ENCODE assay signal across 8 cellular contexts in genomic region chr10:21953585-21954057, GRCh38. TPM values are rescaled to one million over a fixed set of nuclear protein-coding genes. Genes with fewer than 3 reads are reported as not detected.
DNase-seq lines count a peak whose midpoint lies in the region; ATAC-seq and TF ChIP-seq lines count a peak whose summit lies in the region.

No MANE protein-coding gene starts in this region.

- in situ Hi-C loops in Caki2 (cut with HindIII; ENCODE audit: low pct_unique_long_range_greater_than_20kb, low sequenced_read_pairs) = no loop called here

- TF ChIP-seq POLR2A in testis (IDR thresholded peaks at IDR 0.05) = no peak

- H3K4me1 ChIP-seq in right atrium auricular region (peaks cover 0 to 13% of the 10 kb centered on the region in 2 donors), testis (no peaks in the 10 kb centered on the region)

- H3K9me3 ChIP-seq in right atrium auricular region (no peaks in the 10 kb centered on the region), testis (no peaks in the 10 kb centered on the region)

- peak; percentile 70 for DNase-seq in Caki2 (ENCODE audit: low read depth)
- peak; percentile 23 for DNase-seq in NCI-H1417 treated with DMSO at 0.1 percent for 48 hours (lab: John Stamatoyannopoulos, UW)
- no peak for DNase-seq in right atrium auricular region (ENCODE audit: low spot score)
- no peak for DNase-seq in testis
- DNase-seq in activated T-cell treated with anti-CD3 and anti-CD28 coated beads, Interleukin-2, amount 50 U/mL, for 48 hours = no peak

- intact Hi-C loops in testis (cut with DNase I; ENCODE audit: low total_unique reads) = no loop called here

- H3K36me3 ChIP-seq in right atrium auricular region (no peaks in the 10 kb centered on the region), testis (ENCODE audit: low read depth, missing control alignments) (no peaks in the 10 kb centered on the region)

- H3K27me3 ChIP-seq in right atrium auricular region = no peaks in the 10 kb centered on the region
- no peaks in the 10 kb centered on the region for H3K27me3 ChIP-seq in testis

- H3K27ac ChIP-seq in VCaP (no peak overlapping the region), right atrium auricular region (no peak overlapping the region), testis (no peak overlapping the region)

- ATAC-seq in GM21526 (IDR thresholded peaks at IDR 0.05; ENCODE audit: low FRiP score, unreplicated experiment) (peak; percentile 57), GM21390 (IDR thresholded peaks at IDR 0.05; ENCODE audit: unreplicated experiment) (no peak)

- 13 to 22% methylated on average over 1 of the region's 1 CpG for WGBS in testis, 2 donors

- H3K4me3 ChIP-seq in right atrium auricular region (no peak overlapping the region), testis (no peak overlapping the region)

- TF ChIP-seq CTCF in VCaP (conservative IDR thresholded peaks at IDR 0.05) (peak; percentile 80), right atrium auricular region (IDR thresholded peaks at IDR 0.05) (peak; percentile 14 to 48), testis (IDR thresholded peaks at IDR 0.05) (peak in 1 of 3 experiments; percentile 32)

RNA-seq across cellular contexts. Expression of gene DNAJC1, which starts 49.9 kb away (rescaled TPM):
- 51.6 and 64.0 TPM in 2 replicates for total RNA-seq in Caki2 (2014; rRNA removed; shearing (Covaris generic); ENCODE audit: low replicate concordance)
- total RNA-seq in right atrium auricular region = 10 to 100 TPM; 28.9 to 56.9 TPM
- total RNA-seq in testis = 10 to 100 TPM; 59.0 to 59.6 TPM
- 16.7 TPM for polyA plus RNA-seq in testis (ENCODE audit: insufficient read depth, low read depth, low replicate concordance)

Comparison
In these comparisons a context has a peak if more than half of its experiments do, and no peak if none do; other contexts are left out.
1. DNase-seq: peak in Caki2 (single experiment) and NCI-H1417 treated with DMSO at 0.1 percent for 48 hours (single experiment); none in right atrium auricular region (single experiment), testis (single experiment) and activated T-cell treated with anti-CD3 and anti-CD28 coated beads, Interleukin-2, amount 50 U/mL, for 48 hours (0 of 2).